ENCODE assay signal across 35 cellular contexts in the genomic region with DNA sequence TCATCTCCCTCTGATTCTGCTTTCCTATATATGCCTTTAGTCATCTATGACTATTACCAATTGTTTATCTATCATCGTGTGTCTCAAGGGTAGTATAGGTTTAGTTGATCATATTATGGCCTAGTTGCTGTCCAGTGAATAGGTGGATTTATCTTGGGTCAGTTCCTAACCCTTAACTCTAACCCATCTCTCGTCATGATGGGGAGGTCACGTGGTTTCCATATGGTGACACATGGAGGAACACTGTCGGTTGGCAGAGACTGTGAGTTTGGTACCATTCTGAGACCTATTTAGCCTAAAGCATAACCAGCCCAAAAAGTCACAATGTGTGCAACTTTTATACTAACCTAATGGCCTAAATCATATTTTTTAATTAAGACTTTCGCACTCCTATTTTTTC.
A peak's percentile ranks its signal among the peaks of the same experiment; 100 is the strongest.
DNase-seq lines count a peak whose midpoint lies in the region; ATAC-seq, FAIRE-seq and TF ChIP-seq lines count a peak whose summit lies in the region.
"Had no signal": no experiment of that assay in that cellular context is flagged by ENCODE, and none has a peak within 500 bp of the region (broad histone marks: within the 10 kb centered on the region; RNA-seq: fewer than 3 reads in every experiment).

No MANE protein-coding gene starts in this region.

- TF ChIP-seq RAD21 in HepG2 (CRISPR knock-in tag; IDR thresholded peaks at IDR 0.05) (no peak), IMR-90 (IDR thresholded peaks at IDR 0.05; ENCODE audit: low read length) (no peak), K562 (CRISPR knock-in tag; conservative IDR thresholded peaks at IDR 0.05 in 1 of 2, IDR thresholded peaks at IDR 0.05 in 1 of 2) (no peak)

- H2AFZ ChIP-seq in HepG2 (ENCODE audit: low read length) (no peak overlapping the region), IMR-90 (replicated peaks; ENCODE audit: low read length, poor library complexity) (no peak overlapping the region), K562 (ENCODE audit: low read depth, low read length) (no peak overlapping the region)

- TF ChIP-seq EP300 in HepG2 (IDR thresholded peaks at IDR 0.05; ENCODE audit: low read depth in 2 of 2, low read length in 2 of 2) (no peak), HepG2 (CRISPR knock-in tag; IDR thresholded peaks at IDR 0.05; ENCODE audit: borderline replicate concordance) (no peak), K562 (IDR thresholded peaks at IDR 0.05; ENCODE audit: low read length) (no peak)

- BruUV-seq in HepG2 (replicated peaks; lab: Mats Ljungman, UMichigan) (no TSS peak), IMR-90 (replicated peaks; lab: Mats Ljungman, UMichigan) (no TSS peak), K562 (replicated peaks; lab: Mats Ljungman, UMichigan) (no TSS peak)

- H2AK5ac ChIP-seq in IMR-90 (ENCODE audit: low read depth, low read length) = no peak overlapping the region; the same call in 1 of the 2 replicates

- H3K4me2 ChIP-seq in HepG2 (ENCODE audit: low read depth, low read length) (no peak overlapping the region), IMR-90 (ENCODE audit: low read depth, low read length) (no peak overlapping the region), K562 (ENCODE audit: insufficient read depth, low read length) (no peak overlapping the region)
- H3K4me2 ChIP-seq: A549; BLaER1; BLaER1 treated with 17β-estradiol and CSF1 and Interleukin-3, amounts not matched to agents 10 nM and 100 nM had no signal

- H3K36me3 ChIP-seq in HepG2 (replicated peaks in 1 of 2; ENCODE audit: control insufficient read depth in 1 of 2, insufficient read depth in 2 of 2, low read length in 2 of 2) (no peaks in the 10 kb centered on the region), right lobe of liver (no peaks in the 10 kb centered on the region), IMR-90 (ENCODE audit: control insufficient read depth, insufficient read depth, low read length) (no peaks in the 10 kb centered on the region), K562 (ENCODE audit: control insufficient read depth, insufficient read depth, low read length) (no peaks in the 10 kb centered on the region)
- H3K36me3 ChIP-seq: BE2C; BLaER1; BLaER1 treated with 17β-estradiol and CSF1 and Interleukin-3, amounts not matched to agents 10 nM and 100 nM had no signal

- H4K8ac ChIP-seq in IMR-90 (ENCODE audit: low read depth in 2 of 2, low read length in 2 of 2) = no peak overlapping the region

- no peak overlapping the region for H2BK5ac ChIP-seq in IMR-90 (ENCODE audit: low read depth, low read length, poor library complexity, severe bottlenecking)

- no peak for FAIRE-seq in HepG2 (lab: Jason Lieb, UNC)
- FAIRE-seq in HTR-8/SVneo (lab: Jason Lieb, UNC) = peak; percentile 74
- no peak for FAIRE-seq in K562 (lab: Jason Lieb, UNC)
- FAIRE-seq: A204.1, A549, D721Med had no signal

- no peak overlapping the region for H3K56ac ChIP-seq in IMR-90 (ENCODE audit: extremely low read depth, insufficient read depth, low read length)

- H4K91ac ChIP-seq in IMR-90 (ENCODE audit: insufficient read depth, low read depth, low read length) = no peak overlapping the region

- H3K14ac ChIP-seq in IMR-90 (replicated peaks; ENCODE audit: low read depth, low read length) = no peak overlapping the region

- WGBS in HepG2 (ENCODE audit: low lambda C conversion rate) = 13% methylated on average over 5 of the region's 5 CpGs
- WGBS in right lobe of liver (ENCODE audit: insufficient coverage, low coverage, low lambda C conversion rate, missing lambda C conversion rate) = 96% methylated on average over 5 of the region's 5 CpGs
- 100% methylated on average over 1 of the region's 5 CpGs; no CpG with 5 or more reads in 1 of the 2 experiments for WGBS in IMR-90 (ENCODE audit: extremely low coverage in 2 of 2, insufficient read length in 1 of 2), 2 experiments
- WGBS in K562 (ENCODE audit: insufficient coverage, low coverage, missing lambda C conversion rate) = 8% methylated on average over 5 of the region's 5 CpGs

- no peak for TF ChIP-seq POLR2A in HepG2 (IDR thresholded peaks at IDR 0.05; ENCODE audit: insufficient read depth in 1 of 2, low read depth in 2 of 2, low read length in 2 of 2)
- no peak for TF ChIP-seq POLR2A in right lobe of liver (IDR thresholded peaks at IDR 0.05)
- no peak for TF ChIP-seq POLR2A in IMR-90 (IDR thresholded peaks at IDR 0.05; ENCODE audit: low read depth, low read length)
- TF ChIP-seq POLR2A in K562 (conservative IDR thresholded peaks at IDR 0.05) = no peak

- H2BK15ac ChIP-seq in IMR-90 (ENCODE audit: low read depth, low read length) = peak overlapping the region; percentile 76

- no peak overlapping the region for H3K4me3 ChIP-seq in HepG2 (replicated peaks in 1 of 3; ENCODE audit: insufficient read depth in 1 of 3, low read depth in 2 of 3, low read length in 3 of 3)
- no peak overlapping the region for H3K4me3 ChIP-seq in right lobe of liver
- no peak overlapping the region for H3K4me3 ChIP-seq in IMR-90 (ENCODE audit: insufficient read depth, low read depth, low read length)
- H3K4me3 ChIP-seq in K562 = no peak overlapping the region
- H3K4me3 ChIP-seq: A549; BLaER1; BLaER1 treated with 17β-estradiol and CSF1 and Interleukin-3, amounts not matched to agents 10 nM and 100 nM had no signal

- H3K4ac ChIP-seq in IMR-90 (ENCODE audit: low read depth, low read length) = 0 out of 2 replicates have a peak overlapping the region, but pooled peaks have one; percentile 9

- CTCF ChIA-PET in HepG2 (lab: Yijun Ruan, JAX; ENCODE audit: low intra/inter-chr PET ratio, low total read pairs) (no interaction called here), IMR-90 (lab: Yijun Ruan, JAX) (no interaction called here), K562 (lab: Yijun Ruan, JAX; ENCODE audit: low intra/inter-chr PET ratio) (no interaction called here), GM10248 (lab: Yijun Ruan, JAX) (interaction anchor here (0.9 kb wide), 1 partner anchor 28 kb away, joined by 3 read pairs; no protein-coding TSS in a partner anchor)

- no peak overlapping the region for H4K5ac ChIP-seq in IMR-90 (ENCODE audit: low read depth, low read length)

- no peak overlapping the region for H3K27ac ChIP-seq in HepG2 (ENCODE audit: extremely low read length, insufficient read depth, low read length)
- no peak overlapping the region for H3K27ac ChIP-seq in right lobe of liver
- no peak overlapping the region for H3K27ac ChIP-seq in IMR-90 (ENCODE audit: insufficient read depth, low read length)
- H3K27ac ChIP-seq in K562 (ENCODE audit: extremely low read depth, low read depth, low read length) = no peak overlapping the region
- H3K27ac ChIP-seq: 22Rv1; A549; BLaER1; BLaER1 treated with 17β-estradiol and CSF1 and Interleukin-3, amounts not matched to agents 10 nM and 100 nM; C4-2B had no signal

- DNase-seq in HepG2 (ENCODE audit: low spot score) (no peak), right lobe of liver (no peak), HTR-8/SVneo (ENCODE audit: insufficient read length, low spot score) (no peak), IMR-90 (no peak), K562 (ENCODE audit: extremely low read depth in 1 of 4, low spot score in 3 of 4) (no peak), GM10248 (ENCODE audit: extremely low spot score) (no peak), NCI-H2171 (lab: John Stamatoyannopoulos, UW) (no peak)
- DNase-seq: 8988T; ACHN; AML-193; BE2C; C1 segment of cervical spinal cord; Caco-2; Calu3; CD4-positive, alpha-beta memory T cell; CD4-positive, alpha-beta T cell; CD4-positive, CD25-positive, alpha-beta regulatory T cell; CD8-positive, alpha-beta memory T cell; CD8-positive, alpha-beta T cell; COR-L47; DMS 273 treated with DMSO at 0.1 percent for 48 hours; DMS153; DMS53; DMS79; DMS79 treated with DMSO at 0.1 percent for 48 hours; DND-41; EL had no signal

- in situ Hi-C loops in HepG2 (cut with HindIII; ENCODE audit: extremely low pct_ligation_motif_present, low pct_unique_long_range_greater_than_20kb) = no loop called here
- in situ Hi-C loops in IMR-90 (cut with MboI; ENCODE audit: low sequenced_read_pairs) = no loop called here
- in situ Hi-C loops in K562 (cut with MboI) = no loop called here

- no peaks in the 10 kb centered on the region for H3K79me2 ChIP-seq in HepG2 (ENCODE audit: insufficient read depth, low read length)
- no peaks in the 10 kb centered on the region for H3K79me2 ChIP-seq in K562 (ENCODE audit: control insufficient read depth, insufficient read depth, low read length)

- no peak overlapping the region for H2BK20ac ChIP-seq in IMR-90 (ENCODE audit: low read depth, low read length)

- H3K4me1 ChIP-seq in HepG2 (ENCODE audit: insufficient read depth, low read length) (no peaks in the 10 kb centered on the region), right lobe of liver (no peaks in the 10 kb centered on the region), IMR-90 (ENCODE audit: control insufficient read depth, insufficient read depth, low read length) (peaks cover 4% of the 10 kb centered on the region), K562 (replicated peaks in 1 of 2; ENCODE audit: control insufficient read depth in 2 of 2, insufficient read depth in 2 of 2, low read length in 2 of 2) (no peaks in the 10 kb centered on the region)
- H3K4me1 ChIP-seq: A549; BE2C; BLaER1; BLaER1 treated with 17β-estradiol and CSF1 and Interleukin-3, amounts not matched to agents 10 nM and 100 nM; Caco-2 had no signal

- H2BK120ac ChIP-seq in IMR-90 (ENCODE audit: low read depth, low read length) = no peak overlapping the region; the same call in 1 of the 2 replicates

- no peak overlapping the region for H3K23ac ChIP-seq in IMR-90 (ENCODE audit: low read depth, low read length)

- POLR2A ChIA-PET in HepG2 (lab: Yijun Ruan, JAX) = no interaction called here
- POLR2A ChIA-PET in IMR-90 (lab: Charles Lee; ENCODE audit: unreplicated experiment) = no interaction called here
- POLR2A ChIA-PET in K562 (lab: Yijun Ruan, JAX) = no interaction called here
- POLR2A ChIA-PET in GM10248 (lab: Yijun Ruan, JAX) = no interaction called here

- no peak overlapping the region for H2AK9ac ChIP-seq in IMR-90 (replicated peaks; ENCODE audit: low read depth, low read length, poor library complexity)

- dilution Hi-C loops in IMR-90 (cut with HindIII; ENCODE audit: low sequenced_read_pairs, unreplicated experiment) = no loop called here

- no peak overlapping the region for H3K18ac ChIP-seq in IMR-90 (ENCODE audit: low read depth, low read length)

- no peak for TF ChIP-seq CTCF in HepG2 (CRISPR knock-in tag; IDR thresholded peaks at IDR 0.05)
- TF ChIP-seq CTCF in right lobe of liver (IDR thresholded peaks at IDR 0.05) = no peak
- no peak for TF ChIP-seq CTCF in IMR-90 (conservative IDR thresholded peaks at IDR 0.05; ENCODE audit: low read depth, low read length)
- TF ChIP-seq CTCF in K562 (IDR thresholded peaks at IDR 0.05 in 2 of 3, conservative IDR thresholded peaks at IDR 0.05 in 1 of 3; ENCODE audit: insufficient read depth in 2 of 3, low read depth in 1 of 3, low read length in 3 of 3) = no peak
- no peak for TF ChIP-seq CTCF in GM10248 (IDR thresholded peaks at IDR 0.05; ENCODE audit: control extremely low read depth, extremely low read depth, low read depth, missing control alignments)

- H3K9me3 ChIP-seq in HepG2 (ENCODE audit: low read length) (no peaks in the 10 kb centered on the region), right lobe of liver (no peaks in the 10 kb centered on the region), IMR-90 (ENCODE audit: control insufficient read depth, insufficient read depth, low read length) (no peaks in the 10 kb centered on the region), K562 (replicated peaks; ENCODE audit: control insufficient read depth, insufficient read depth, low read depth, low read length) (no peaks in the 10 kb centered on the region)
- H3K9me3 ChIP-seq: A549; BE2C; BLaER1; BLaER1 treated with 17β-estradiol and CSF1 and Interleukin-3, amounts not matched to agents 10 nM and 100 nM; Caco-2 had no signal

- no peak overlapping the region for H3K9ac ChIP-seq in HepG2 (ENCODE audit: insufficient read depth, low read depth, low read length)
- no peak overlapping the region for H3K9ac ChIP-seq in IMR-90 (ENCODE audit: low read depth, low read length)
- no peak overlapping the region for H3K9ac ChIP-seq in K562 (ENCODE audit: insufficient read depth in 1 of 2, low read depth in 2 of 2, low read length in 2 of 2)
- H3K9ac ChIP-seq: BLaER1; BLaER1 treated with 17β-estradiol and CSF1 and Interleukin-3, amounts not matched to agents 10 nM and 100 nM had no signal

- no peaks in the 10 kb centered on the region for H3K27me3 ChIP-seq in HepG2 (ENCODE audit: control insufficient read depth in 1 of 2, insufficient read depth in 2 of 2, low read length in 2 of 2)
- H3K27me3 ChIP-seq in right lobe of liver = no peaks in the 10 kb centered on the region
- no peaks in the 10 kb centered on the region; the same call in 1 of the 2 replicates for H3K27me3 ChIP-seq in IMR-90 (ENCODE audit: control insufficient read depth, insufficient read depth, low read length)
- H3K27me3 ChIP-seq in K562 (ENCODE audit: control insufficient read depth in 2 of 2, insufficient read depth in 2 of 2, low read length in 2 of 2) = peaks cover 6% of the 10 kb centered on the region in 2 experiments; a peak in 4 of 5 replicates
- H3K27me3 ChIP-seq: BE2C; BLaER1; BLaER1 treated with 17β-estradiol and CSF1 and Interleukin-3, amounts not matched to agents 10 nM and 100 nM had no signal

- intact Hi-C loops in HepG2 (cut with micrococcal nuclease; ENCODE audit: unreplicated experiment) = no loop called here
- intact Hi-C loops in right lobe of liver (cut with DNase I) = no loop called here
- intact Hi-C loops in IMR-90 (cut with micrococcal nuclease) = no loop called here
- intact Hi-C loops in K562 (cut with micrococcal nuclease) = no loop called here

- H3K9me1 ChIP-seq in IMR-90 (ENCODE audit: insufficient read depth, low read length) (no peaks in the 10 kb centered on the region), K562 (ENCODE audit: control insufficient read depth, insufficient read depth, low read length) (no peaks in the 10 kb centered on the region)

- H3K79me1 ChIP-seq in IMR-90 (ENCODE audit: low read depth in 1 of 2, low read length in 2 of 2) = no peaks in the 10 kb centered on the region

- ATAC-seq in HepG2 = no peak
- no peak for ATAC-seq in right lobe of liver
- no peak for ATAC-seq in IMR-90 (ENCODE audit: low read depth)
- no peak for ATAC-seq in K562
- ATAC-seq in HG03571 (IDR thresholded peaks at IDR 0.05; ENCODE audit: unreplicated experiment) = no peak
- ATAC-seq: A549; CD8-positive, alpha-beta T cell had no signal

- no peaks in the 10 kb centered on the region for H4K20me1 ChIP-seq in HepG2 (ENCODE audit: insufficient read depth, low read length)
- no peaks in the 10 kb centered on the region for H4K20me1 ChIP-seq in IMR-90 (ENCODE audit: insufficient read depth, low read length)
- no peaks in the 10 kb centered on the region for H4K20me1 ChIP-seq in K562 (replicated peaks; ENCODE audit: control insufficient read depth, insufficient read depth, low read length)
- H4K20me1 ChIP-seq: BLaER1; BLaER1 treated with 17β-estradiol and CSF1 and Interleukin-3, amounts not matched to agents 10 nM and 100 nM had no signal

Comparison
In these comparisons a context has a peak if more than half of its experiments do, and no peak if none do; other contexts are left out.
1. Of the 241 proteins assayed by ChIP-seq in both HepG2 and K562: peak only in HepG2: MNT; only in K562: TFE3; in both: RAD51; in neither: 236; mixed calls (peak in some experiments, not most) for 2.